15 cellular contexts compared by ENCODE assay signal in genomic region chr2:42063383-42064171, GRCh38. TPM values are rescaled to one million over a fixed set of nuclear protein-coding genes. Genes with fewer than 3 reads are reported as not detected.
DNase-seq lines count a peak whose midpoint lies in the region; ATAC-seq and TF ChIP-seq lines count a peak whose summit lies in the region.
"Had no signal": no experiment of that assay in that cellular context is flagged by ENCODE, and none has a peak within 500 bp of the region (broad histone marks: within the 10 kb centered on the region; RNA-seq: fewer than 3 reads in every experiment).

No MANE protein-coding gene starts in this region.

- TF ChIP-seq CTCF in HEK293 (tag by site-specific recombination; IDR thresholded peaks at IDR 0.05) (no peak), choroid plexus epithelial cell (conservative IDR thresholded peaks at IDR 0.05; ENCODE audit: low read depth, low read length) (no peak), mesothelial cell of epicardium (IDR thresholded peaks at IDR 0.05; ENCODE audit: unreplicated experiment) (no peak), type B pancreatic cell (conservative IDR thresholded peaks at IDR 0.05) (no peak)

- CTCF ChIA-PET in HEK293 (lab: Yijun Ruan, JAX), result interaction anchor here (1.0 to 3.3 kb wide), 3 partner anchors 17 to 223 kb away, joined by 3 to 12 read pairs (median 4); no protein-coding TSS in a partner anchor

- no peaks in the 10 kb centered on the region for H3K9me3 ChIP-seq in HEK293 (ENCODE audit: control insufficient read depth, insufficient read depth, low read depth, low read length)

- H3K27ac Mint-ChIP-seq in mesothelial cell of epicardium (peak overlapping the region; percentile 96), type B pancreatic cell (peak overlapping the region; percentile 77)
- H3K27ac Mint-ChIP-seq: activated naive CD4-positive, alpha-beta T cell treated with anti-CD3 and anti-CD28 coated beads, Interleukin-2, amount 10 ng/mL, durations not matched to agents 7 days and 5 days had no signal

- POLR2A ChIA-PET in HEK293 (lab: Yijun Ruan, JAX), result no interaction called here

- no peak overlapping the region for H3K4me3 Mint-ChIP-seq in mesothelial cell of epicardium
- peak overlapping the region; percentile 40 for H3K4me3 Mint-ChIP-seq in type B pancreatic cell
- H3K4me3 Mint-ChIP-seq: activated naive CD4-positive, alpha-beta T cell treated with anti-CD3 and anti-CD28 coated beads, Interleukin-2, amount 10 ng/mL, durations not matched to agents 7 days and 5 days had no signal

- H3K27me3 Mint-ChIP-seq in mesothelial cell of epicardium (ENCODE audit: low read depth) (no peaks in the 10 kb centered on the region), type B pancreatic cell (no peaks in the 10 kb centered on the region)

- peak overlapping the region; percentile 35; the same call in 1 of the 2 replicates for H3K27ac ChIP-seq in HEK293 (ENCODE audit: extremely low read depth, low read depth, low read length)
- H3K27ac ChIP-seq: HL-60 had no signal

- H3K4me1 Mint-ChIP-seq in mesothelial cell of epicardium (peaks cover 36% of the 10 kb centered on the region), type B pancreatic cell (ENCODE audit: unreplicated experiment) (peaks cover 38% of the 10 kb centered on the region)
- H3K4me1 Mint-ChIP-seq: activated naive CD4-positive, alpha-beta T cell treated with anti-CD3 and anti-CD28 coated beads, Interleukin-2, amount 10 ng/mL, durations not matched to agents 7 days and 5 days had no signal

- peaks cover 0 to 13% of the 10 kb centered on the region in 2 experiments; a peak in 1 of 3 replicates for H3K36me3 ChIP-seq in HEK293 (ENCODE audit: control insufficient read depth in 2 of 2, insufficient read depth in 1 of 2, low read length in 2 of 2)

- H3K9me3 Mint-ChIP-seq in mesothelial cell of epicardium (no peaks in the 10 kb centered on the region), type B pancreatic cell (no peaks in the 10 kb centered on the region)
- H3K9me3 Mint-ChIP-seq: activated naive CD4-positive, alpha-beta T cell treated with anti-CD3 and anti-CD28 coated beads, Interleukin-2, amount 10 ng/mL, durations not matched to agents 7 days and 5 days had no signal

- peak; percentile 68 for DNase-seq in choroid plexus epithelial cell (ENCODE audit: low read depth)
- no peak for DNase-seq in mesothelial cell of epicardium (ENCODE audit: low spot score in 2 of 2, unreplicated experiment in 2 of 2)
- DNase-seq in type B pancreatic cell (ENCODE audit: extremely low spot score, unreplicated experiment), result no peak
- DNase-seq in NCI-H1436 (lab: John Stamatoyannopoulos, UW), result no peak
- DNase-seq: activated naive CD4-positive, alpha-beta T cell treated with anti-CD3 and anti-CD28 coated beads, Interleukin-2, amount 10 ng/mL, durations not matched to agents 7 days and 5 days; Calu3; NCI-H2171 treated with DMSO at 0.1 percent for 48 hours; occipital lobe; stimulated activated CD4-positive, alpha-beta T cell treated with anti-CD3 and anti-CD28 coated beads, Interleukin-2, amount 100 ng/mL, for 48 hours; stimulated activated naive CD4-positive, alpha-beta T cell treated with Interleukin-2 at 50 U/mL for 16 hours; T1000 had no signal

- ATAC-seq in HG03039 (IDR thresholded peaks at IDR 0.05; ENCODE audit: unreplicated experiment) (no peak), HG03196 (IDR thresholded peaks at IDR 0.05; ENCODE audit: unreplicated experiment) (no peak)

- peaks cover 6% of the 10 kb centered on the region for H3K36me3 Mint-ChIP-seq in mesothelial cell of epicardium
- no peaks in the 10 kb centered on the region for H3K36me3 Mint-ChIP-seq in type B pancreatic cell
- H3K36me3 Mint-ChIP-seq: activated naive CD4-positive, alpha-beta T cell treated with anti-CD3 and anti-CD28 coated beads, Interleukin-2, amount 10 ng/mL, durations not matched to agents 7 days and 5 days had no signal

- H3K4me3 ChIP-seq in HEK293 (ENCODE audit: low read depth, low read length) (no peak overlapping the region), choroid plexus epithelial cell (ENCODE audit: low read depth, low read length) (no peak overlapping the region)

- peaks cover 18% of the 10 kb centered on the region for H3K4me1 ChIP-seq in HEK293 (ENCODE audit: control insufficient read depth, insufficient read depth, low read length)

TF ChIP-seq in HEK293, 187 proteins besides CTCF, POLR2A, EP300 and RAD21:
- TF ChIP-seq PRDM10 (tag by site-specific recombination; IDR thresholded peaks at IDR 0.05), result peak; percentile 66
- no peak for TF ChIP-seq KLF16 (tag by site-specific recombination; IDR thresholded peaks at IDR 0.05)
- TF ChIP-seq ZNF660 (tag by site-specific recombination; IDR thresholded peaks at IDR 0.05), result no peak

RNA-seq across cellular contexts. Expression of gene PKDCC, which starts 15.8 kb away (rescaled TPM):
- total RNA-seq in mesothelial cell of epicardium (112 to 131 TPM (median 123 TPM) in 3 replicates), type B pancreatic cell (ENCODE audit: low replicate concordance) (81.8 and 158 TPM in 2 replicates)
